13 cellular contexts compared by ENCODE assay signal in the genomic region with DNA sequence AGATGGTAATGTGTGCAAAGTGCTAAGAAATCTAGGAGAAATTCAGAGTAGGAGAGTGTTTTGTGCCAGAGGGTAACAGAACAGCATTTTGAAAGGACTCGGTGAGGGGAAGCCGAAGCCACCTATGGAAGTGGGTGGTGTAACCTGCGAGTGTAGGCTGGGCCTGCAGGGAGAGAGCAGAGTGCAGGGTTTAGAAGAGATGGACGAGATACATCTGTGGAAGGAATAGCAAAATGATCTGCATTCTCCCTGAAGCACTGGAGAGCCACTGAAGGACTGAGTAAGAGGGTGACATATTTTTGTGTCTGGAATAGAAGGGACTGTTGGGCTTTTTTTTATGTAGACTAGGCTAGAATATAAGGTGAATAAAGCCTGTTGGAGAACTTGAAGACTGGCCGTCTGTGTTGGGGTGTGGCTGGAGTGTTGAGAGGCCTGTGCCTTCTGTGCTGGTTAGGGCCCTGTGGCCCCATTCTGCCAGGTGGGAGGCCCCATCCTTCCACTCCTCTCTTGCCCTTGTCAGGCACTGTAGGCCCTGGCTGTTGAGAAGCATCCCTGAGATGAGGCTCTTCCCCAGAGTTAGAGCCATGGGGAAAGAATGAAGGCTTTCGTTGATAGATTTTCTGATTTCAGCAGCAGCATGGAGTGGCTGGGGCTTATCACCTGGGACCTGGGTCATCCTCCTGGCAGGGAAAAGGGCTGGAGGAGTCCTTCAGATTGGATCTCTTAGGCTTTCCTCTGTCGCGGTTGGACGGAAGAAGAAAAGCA.
DNase-seq lines count a peak whose midpoint lies in the region; ATAC-seq and TF ChIP-seq lines count a peak whose summit lies in the region.
"Had no signal": no experiment of that assay in that cellular context is flagged by ENCODE, and none has a peak within 500 bp of the region (broad histone marks: within the 10 kb centered on the region; RNA-seq: fewer than 3 reads in every experiment).

No MANE protein-coding gene starts in this region.

- H3K36me3 ChIP-seq in GM23338 (ENCODE audit: insufficient read depth) (no peaks in the 10 kb centered on the region), stomach (peaks cover 0 to 23% (median 21%) of the 10 kb centered on the region in 4 donors)
- H3K36me3 ChIP-seq: SJSA1 had no signal

- 69 to 94% (median 77%) methylated on average over 9 of the region's 9 CpGs for WGBS in adipose tissue, 3 donors
- WGBS in stomach, 5 donors: 79 to 93% (median 85%) methylated on average over 9 of the region's 9 CpGs

- no peaks in the 10 kb centered on the region for H3K9me3 ChIP-seq in stomach
- H3K9me3 ChIP-seq: SJSA1 had no signal

- intact Hi-C loops in stomach (cut with DNase I; ENCODE audit: low total_unique reads): no loop called here

- H3K4me3 Mint-ChIP-seq in GM23338 (no peak overlapping the region), mesothelial cell of epicardium (no peak overlapping the region)

- H4K20me1 ChIP-seq in GM23338 (replicated peaks; ENCODE audit: insufficient read depth): no peaks in the 10 kb centered on the region

- no peaks in the 10 kb centered on the region for H3K9me2 ChIP-seq in GM23338 (ENCODE audit: insufficient read depth)

- H3K4me1 ChIP-seq in GM23338 (ENCODE audit: insufficient read depth): peaks cover 16% of the 10 kb centered on the region
- H3K4me1 ChIP-seq in stomach: peaks cover 87 to 100% (median 94%) of the 10 kb centered on the region in 4 donors

- H3K36me3 Mint-ChIP-seq in GM23338 (ENCODE audit: low read depth): no peaks in the 10 kb centered on the region; the same call in 2 of the 3 replicates
- no peaks in the 10 kb centered on the region for H3K36me3 Mint-ChIP-seq in mesothelial cell of epicardium

- no peaks in the 10 kb centered on the region for H3K9me3 Mint-ChIP-seq in GM23338
- no peaks in the 10 kb centered on the region for H3K9me3 Mint-ChIP-seq in mesothelial cell of epicardium

- TF ChIP-seq EP300 in stomach (IDR thresholded peaks at IDR 0.05): no peak

- no peak for TF ChIP-seq CTCF in GM23338 (conservative IDR thresholded peaks at IDR 0.05; ENCODE audit: low read depth in 2 of 2)
- no peak for TF ChIP-seq CTCF in mesothelial cell of epicardium (IDR thresholded peaks at IDR 0.05; ENCODE audit: unreplicated experiment)
- no peak for TF ChIP-seq CTCF in stomach (IDR thresholded peaks at IDR 0.05)

- 0 out of 2 replicates have a peak overlapping the region, but pooled peaks have one; percentile 32 for H2AFZ ChIP-seq in GM23338

- no peak for TF ChIP-seq POLR2A in stomach (IDR thresholded peaks at IDR 0.05)

- H3K4me3 ChIP-seq in GM23338 (no peak overlapping the region), stomach (no peak overlapping the region)
- H3K4me3 ChIP-seq: SJSA1 had no signal

- H3K4me1 Mint-ChIP-seq in GM23338: peaks cover 22% of the 10 kb centered on the region
- peaks cover 68% of the 10 kb centered on the region for H3K4me1 Mint-ChIP-seq in mesothelial cell of epicardium

- no peaks in the 10 kb centered on the region for H3F3A ChIP-seq in GM23338 (replicated peaks; ENCODE audit: low read depth)

- no peaks in the 10 kb centered on the region for H3K27me3 ChIP-seq in GM23338 (ENCODE audit: insufficient read depth)
- H3K27me3 ChIP-seq in stomach: no peaks in the 10 kb centered on the region

- no peak overlapping the region for H3K4me2 ChIP-seq in GM23338

- H3K79me2 ChIP-seq in GM23338 (replicated peaks; ENCODE audit: insufficient read depth): no peaks in the 10 kb centered on the region

- no peak overlapping the region for H3K27ac Mint-ChIP-seq in GM23338
- peak overlapping the region; percentile 27 for H3K27ac Mint-ChIP-seq in mesothelial cell of epicardium

- no peak for ATAC-seq in GM23338

- DNase-seq in GM23338 (ENCODE audit: low spot score) (no peak), mesothelial cell of epicardium (ENCODE audit: low spot score in 2 of 2, unreplicated experiment in 2 of 2) (no peak), stomach (no peak), NCI-H146 treated with DMSO at 0.1 percent for 48 hours (lab: John Stamatoyannopoulos, UW; ENCODE audit: unreplicated experiment) (no peak), ureter (ENCODE audit: low spot score) (no peak)
- DNase-seq in activated CD8-positive, alpha-beta memory T cell treated with anti-CD3 and anti-CD28 coated beads, Interleukin-2, amount 50 U/mL, for 4 hours: no peak
- DNase-seq in activated naive CD4-positive, alpha-beta T cell (lab: John Stamatoyannopoulos, UW): no peak
- DNase-seq: EL, mesendoderm, NCI-H345 had no signal

- no peak overlapping the region for H3K27ac ChIP-seq in GM23338 (ENCODE audit: low read depth)
- H3K27ac ChIP-seq in adipose tissue (ENCODE audit: low read depth, low read length): peak overlapping the region; percentile 82
- H3K27ac ChIP-seq in stomach: peak overlapping the region; percentile 85 to 99 (median 95)
- H3K27ac ChIP-seq: KMS-11, SJSA1 had no signal

- H3K27me3 Mint-ChIP-seq in GM23338 (ENCODE audit: insufficient read depth, low read depth, poor library complexity): peaks cover 4% of the 10 kb centered on the region
- peaks cover 90% of the 10 kb centered on the region for H3K27me3 Mint-ChIP-seq in mesothelial cell of epicardium (ENCODE audit: low read depth)

TF ChIP-seq in GM23338, 12 proteins besides CTCF, POLR2A, EP300 and RAD21 (continues in another document):
- no peak for TF ChIP-seq NANOG (IDR thresholded peaks at IDR 0.05; ENCODE audit: borderline replicate concordance)
- no peak for TF ChIP-seq ZNF331 (CRISPR knock-in tag; IDR thresholded peaks at IDR 0.05; ENCODE audit: low read depth)
- TF ChIP-seq ETS1 (IDR thresholded peaks at IDR 0.05): no peak
- no peak for TF ChIP-seq CREB1 (CRISPR knock-in tag; IDR thresholded peaks at IDR 0.05; ENCODE audit: low read depth)
- TF ChIP-seq, protein P1, sequence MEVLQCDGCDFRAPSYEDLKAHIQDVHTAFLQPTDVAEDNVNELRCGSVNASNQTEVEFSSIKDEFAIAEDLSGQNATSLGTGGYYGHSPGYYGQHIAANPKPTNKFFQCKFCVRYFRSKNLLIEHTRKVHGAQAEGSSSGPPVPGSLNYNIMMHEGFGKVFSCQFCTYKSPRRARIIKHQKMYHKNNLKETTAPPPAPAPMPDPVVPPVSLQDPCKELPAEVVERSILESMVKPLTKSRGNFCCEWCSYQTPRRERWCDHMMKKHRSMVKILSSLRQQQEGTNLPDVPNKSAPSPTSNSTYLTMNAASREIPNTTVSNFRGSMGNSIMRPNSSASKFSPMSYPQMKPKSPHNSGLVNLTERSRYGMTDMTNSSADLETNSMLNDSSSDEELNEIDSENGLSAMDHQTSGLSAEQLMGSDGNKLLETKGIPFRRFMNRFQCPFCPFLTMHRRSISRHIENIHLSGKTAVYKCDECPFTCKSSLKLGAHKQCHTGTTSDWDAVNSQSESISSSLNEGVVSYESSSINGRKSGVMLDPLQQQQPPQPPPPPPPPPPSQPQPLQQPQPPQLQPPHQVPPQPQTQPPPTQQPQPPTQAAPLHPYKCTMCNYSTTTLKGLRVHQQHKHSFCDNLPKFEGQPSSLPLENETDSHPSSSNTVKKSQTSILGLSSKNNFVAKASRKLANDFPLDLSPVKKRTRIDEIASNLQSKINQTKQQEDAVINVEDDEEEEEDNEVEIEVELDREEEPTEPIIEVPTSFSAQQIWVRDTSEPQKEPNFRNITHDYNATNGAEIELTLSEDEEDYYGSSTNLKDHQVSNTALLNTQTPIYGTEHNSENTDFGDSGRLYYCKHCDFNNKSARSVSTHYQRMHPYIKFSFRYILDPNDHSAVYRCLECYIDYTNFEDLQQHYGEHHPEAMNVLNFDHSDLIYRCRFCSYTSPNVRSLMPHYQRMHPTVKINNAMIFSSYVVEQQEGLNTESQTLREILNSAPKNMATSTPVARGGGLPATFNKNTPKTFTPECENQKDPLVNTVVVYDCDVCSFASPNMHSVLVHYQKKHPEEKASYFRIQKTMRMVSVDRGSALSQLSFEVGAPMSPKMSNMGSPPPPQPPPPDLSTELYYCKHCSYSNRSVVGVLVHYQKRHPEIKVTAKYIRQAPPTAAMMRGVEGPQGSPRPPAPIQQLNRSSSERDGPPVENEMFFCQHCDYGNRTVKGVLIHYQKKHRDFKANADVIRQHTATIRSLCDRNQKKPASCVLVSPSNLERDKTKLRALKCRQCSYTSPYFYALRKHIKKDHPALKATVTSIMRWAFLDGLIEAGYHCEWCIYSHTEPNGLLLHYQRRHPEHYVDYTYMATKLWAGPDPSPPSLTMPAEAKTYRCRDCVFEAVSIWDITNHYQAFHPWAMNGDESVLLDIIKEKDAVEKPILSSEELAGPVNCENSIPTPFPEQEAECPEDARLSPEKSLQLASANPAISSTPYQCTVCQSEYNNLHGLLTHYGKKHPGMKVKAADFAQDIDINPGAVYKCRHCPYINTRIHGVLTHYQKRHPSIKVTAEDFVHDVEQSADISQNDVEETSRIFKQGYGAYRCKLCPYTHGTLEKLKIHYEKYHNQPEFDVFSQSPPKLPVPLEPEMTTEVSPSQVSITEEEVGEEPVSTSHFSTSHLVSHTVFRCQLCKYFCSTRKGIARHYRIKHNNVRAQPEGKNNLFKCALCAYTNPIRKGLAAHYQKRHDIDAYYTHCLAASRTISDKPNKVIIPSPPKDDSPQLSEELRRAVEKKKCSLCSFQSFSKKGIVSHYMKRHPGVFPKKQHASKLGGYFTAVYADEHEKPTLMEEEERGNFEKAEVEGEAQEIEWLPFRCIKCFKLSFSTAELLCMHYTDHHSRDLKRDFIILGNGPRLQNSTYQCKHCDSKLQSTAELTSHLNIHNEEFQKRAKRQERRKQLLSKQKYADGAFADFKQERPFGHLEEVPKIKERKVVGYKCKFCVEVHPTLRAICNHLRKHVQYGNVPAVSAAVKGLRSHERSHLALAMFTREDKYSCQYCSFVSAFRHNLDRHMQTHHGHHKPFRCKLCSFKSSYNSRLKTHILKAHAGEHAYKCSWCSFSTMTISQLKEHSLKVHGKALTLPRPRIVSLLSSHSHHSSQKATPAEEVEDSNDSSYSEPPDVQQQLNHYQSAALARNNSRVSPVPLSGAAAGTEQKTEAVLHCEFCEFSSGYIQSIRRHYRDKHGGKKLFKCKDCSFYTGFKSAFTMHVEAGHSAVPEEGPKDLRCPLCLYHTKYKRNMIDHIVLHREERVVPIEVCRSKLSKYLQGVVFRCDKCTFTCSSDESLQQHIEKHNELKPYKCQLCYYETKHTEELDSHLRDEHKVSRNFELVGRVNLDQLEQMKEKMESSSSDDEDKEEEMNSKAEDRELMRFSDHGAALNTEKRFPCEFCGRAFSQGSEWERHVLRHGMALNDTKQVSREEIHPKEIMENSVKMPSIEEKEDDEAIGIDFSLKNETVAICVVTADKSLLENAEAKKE (CRISPR knock-in tag; IDR thresholded peaks at IDR 0.05): no peak
- no peak for TF ChIP-seq POLR2AphosphoS5 (IDR thresholded peaks at IDR 0.05; ENCODE audit: low read depth)
